Comparison of ENCODE assay signal across 21 cellular contexts in genomic region chr14:75675265-75675960, GRCh38. TPM values are rescaled to one million over a fixed set of nuclear protein-coding genes. Genes with fewer than 3 reads are reported as not detected.
A peak's percentile ranks its signal among the peaks of the same experiment; 100 is the strongest.
DNase-seq lines count a peak whose midpoint lies in the region; ATAC-seq and TF ChIP-seq lines count a peak whose summit lies in the region.
"Had no signal": no experiment of that assay in that cellular context is flagged by ENCODE, and none has a peak within 500 bp of the region (broad histone marks: within the 10 kb centered on the region; RNA-seq: fewer than 3 reads in every experiment).

No MANE protein-coding gene starts in this region.

- no peak overlapping the region for H3K4ac ChIP-seq in H9 (ENCODE audit: low read depth, low read length)

- ATAC-seq in foreskin keratinocyte: peak; percentile 97
- ATAC-seq: activated CD8-positive, alpha-beta memory T cell treated with anti-CD3 and anti-CD28 coated beads, Interleukin-2, amount 10 ng/mL, durations not matched to agents 7 days and 5 days; activated naive CD4-positive, alpha-beta T cell treated with anti-CD3 and anti-CD28 coated beads, Interleukin-2, amount 50 U/mL, for 72 hours; mucosa of descending colon; right cardiac atrium; Right ventricle myocardium inferior had no signal

- H3K27me3 ChIP-seq in AG04450 (ENCODE audit: control insufficient read depth, insufficient read depth, low read length) (no peaks in the 10 kb centered on the region), H9 (ENCODE audit: insufficient read depth, low read length) (no peaks in the 10 kb centered on the region), foreskin keratinocyte (no peaks in the 10 kb centered on the region)
- H3K27me3 ChIP-seq: uterus had no signal

- POLR2A ChIA-PET in AG04450 (lab: Yijun Ruan, JAX): no interaction called here
- POLR2A ChIA-PET in GM10248 (lab: Yijun Ruan, JAX): no interaction called here

- H2BK20ac ChIP-seq in H9 (ENCODE audit: low read depth, low read length, poor library complexity, severe bottlenecking): no peak overlapping the region

- H3K18ac ChIP-seq in H9 (ENCODE audit: insufficient read length, low read depth, low read length): no peak overlapping the region

- no peak overlapping the region for H3K4me3 Mint-ChIP-seq in H9
- H3K4me3 Mint-ChIP-seq in glutamatergic neuron (ENCODE audit: unreplicated experiment): no peak overlapping the region
- H3K4me3 Mint-ChIP-seq: activated CD8-positive, alpha-beta memory T cell treated with anti-CD3 and anti-CD28 coated beads, Interleukin-2, amount 10 ng/mL, durations not matched to agents 7 days and 5 days had no signal

- H3K9ac ChIP-seq in H9 (ENCODE audit: extremely low read depth, insufficient read length, low read length): no peak overlapping the region

- in situ Hi-C loops in SK-MEL-5 (cut with HindIII; ENCODE audit: low pct_unique_long_range_greater_than_20kb, low sequenced_read_pairs): no loop called here

- no peak overlapping the region for H4K5ac ChIP-seq in H9 (ENCODE audit: insufficient read length, low read depth, low read length)

- no peak overlapping the region for H3K56ac ChIP-seq in H9 (ENCODE audit: insufficient read length, low read depth, low read length)

- no peaks in the 10 kb centered on the region; the same call in 1 of the 2 replicates for H3K9me3 ChIP-seq in AG04450 (ENCODE audit: control insufficient read depth, insufficient read depth, low read length)
- no peaks in the 10 kb centered on the region for H3K9me3 ChIP-seq in H9 (ENCODE audit: control insufficient read depth, low read depth, low read length)
- H3K9me3 ChIP-seq: mucosa of descending colon, uterus had no signal

- H3K27ac ChIP-seq in AG04450 (ENCODE audit: low read depth, low read length) (no peak overlapping the region), H9 (ENCODE audit: insufficient read length, low read depth, low read length) (no peak overlapping the region), foreskin keratinocyte (peak overlapping the region; percentile 62)
- H3K27ac ChIP-seq: HL-60, uterus had no signal

- H4K20me1 ChIP-seq in H9 (ENCODE audit: control insufficient read depth, insufficient read depth, insufficient read length): no peaks in the 10 kb centered on the region

- no peak overlapping the region for H3T11ph ChIP-seq in H9 (ENCODE audit: low read length)

- no peak overlapping the region for H2BK5ac ChIP-seq in H9 (ENCODE audit: insufficient read length, low read length)

- no CpG with 5 or more reads among the region's 2 CpGs for WGBS in H9 (ENCODE audit: extremely low coverage, insufficient read length, low lambda C conversion rate)

- H3K36me3 Mint-ChIP-seq in H9 (ENCODE audit: insufficient read depth in 1 of 3, low read depth in 3 of 3) (peaks cover under 1 to 21% (median 16%) of the 10 kb centered on the region in 3 experiments; a peak in 6 of 7 replicates), glutamatergic neuron (ENCODE audit: unreplicated experiment) (peaks cover 7% of the 10 kb centered on the region)

- H3K9me3 Mint-ChIP-seq in H9: no peaks in the 10 kb centered on the region
- H3K9me3 Mint-ChIP-seq in glutamatergic neuron (ENCODE audit: unreplicated experiment): no peaks in the 10 kb centered on the region

- no peak overlapping the region for H3K4me3 ChIP-seq in AG04450 (ENCODE audit: low read depth, low read length)
- H3K4me3 ChIP-seq: mucosa of descending colon, uterus had no signal

- H2AK5ac ChIP-seq in H9 (ENCODE audit: insufficient read length, low read length): no peak overlapping the region

- CTCF ChIA-PET in AG04450 (lab: Charles Lee): interaction anchor here (0.9 to 1.2 kb wide), 2 partner anchors 34 to 99 kb away, joined by 3 read pairs; no protein-coding TSS in a partner anchor
- CTCF ChIA-PET in GM10248 (lab: Yijun Ruan, JAX): interaction anchor here (1.2 kb wide), 1 partner anchor 21 kb away, joined by 4 read pairs; no protein-coding TSS in a partner anchor

- no peak overlapping the region for H3K23ac ChIP-seq in H9 (ENCODE audit: insufficient read length, low read depth, low read length)

- H2BK120ac ChIP-seq in H9 (ENCODE audit: low read depth, low read length, poor library complexity, severe bottlenecking): no peak overlapping the region

- DNase-seq in AG04450 (ENCODE audit: low read depth, low spot score) (no peak), H9 (no peak), SK-MEL-5 (ENCODE audit: low read depth, low spot score) (peak; percentile 22), foreskin keratinocyte (peak; percentile 68 to 84), glutamatergic neuron (no peak), GM10248 (ENCODE audit: extremely low spot score) (no peak), inferior parietal cortex (ENCODE audit: extremely low spot score) (no peak), retina (no peak)
- DNase-seq: activated CD8-positive, alpha-beta memory T cell treated with anti-CD3 and anti-CD28 coated beads, Interleukin-2, amount 10 ng/mL, durations not matched to agents 7 days and 5 days; AML-193; DMS53; mucosa of descending colon; NCI-H1092 treated with DMSO at 0.1 percent for 48 hours; NCI-H510A; right cardiac atrium; stimulated activated CD4-positive, alpha-beta T cell treated with anti-CD3 and anti-CD28 coated beads, Interleukin-4, amount 100 ng/mL, for 4 hours; stimulated activated naive CD4-positive, alpha-beta T cell; uterus had no signal

- H3K4me2 ChIP-seq in H9 (ENCODE audit: insufficient read depth, insufficient read length, low read length): no peak overlapping the region

- no peaks in the 10 kb centered on the region for H3K23me2 ChIP-seq in H9 (ENCODE audit: insufficient read length, low read depth, low read length, poor library complexity, severe bottlenecking)

- no peak overlapping the region for H4K8ac ChIP-seq in H9 (replicated peaks; ENCODE audit: insufficient read length, low read depth, low read length)

- H3K4me1 Mint-ChIP-seq in H9 (no peaks in the 10 kb centered on the region), glutamatergic neuron (ENCODE audit: low read depth, unreplicated experiment) (no peaks in the 10 kb centered on the region)

- H3K79me1 ChIP-seq in H9 (ENCODE audit: insufficient read depth, low read depth, low read length, poor library complexity, severe bottlenecking): no peaks in the 10 kb centered on the region

- H4K91ac ChIP-seq in H9 (ENCODE audit: insufficient read length, low read depth, low read length): no peak overlapping the region

- H3K27ac Mint-ChIP-seq in H9 (no peak overlapping the region; a peak in 2 of 7 replicates), glutamatergic neuron (ENCODE audit: unreplicated experiment) (no peak overlapping the region)
- H3K27ac Mint-ChIP-seq: activated CD8-positive, alpha-beta memory T cell treated with anti-CD3 and anti-CD28 coated beads, Interleukin-2, amount 10 ng/mL, durations not matched to agents 7 days and 5 days; activated naive CD4-positive, alpha-beta T cell treated with anti-CD3 and anti-CD28 coated beads, Interleukin-2, amount 50 U/mL, for 72 hours had no signal

- H3K14ac ChIP-seq in H9 (ENCODE audit: insufficient read depth, low read length): no peak overlapping the region

- H3K79me2 ChIP-seq in H9 (ENCODE audit: insufficient read depth, low read length): no peaks in the 10 kb centered on the region

- no peak overlapping the region for H2AFZ ChIP-seq in H9 (ENCODE audit: low read length)

- H2BK15ac ChIP-seq in H9 (ENCODE audit: low read depth, low read length): no peak overlapping the region

- H3K4me1 ChIP-seq in H9 (ENCODE audit: insufficient read depth, low read length) (no peaks in the 10 kb centered on the region), foreskin keratinocyte (peaks cover 8% of the 10 kb centered on the region)
- H3K4me1 ChIP-seq: uterus had no signal

- no peaks in the 10 kb centered on the region for H3K27me3 Mint-ChIP-seq in H9 (ENCODE audit: low read depth)
- no peaks in the 10 kb centered on the region for H3K27me3 Mint-ChIP-seq in glutamatergic neuron (ENCODE audit: unreplicated experiment)
- H3K27me3 Mint-ChIP-seq: activated CD8-positive, alpha-beta memory T cell treated with anti-CD3 and anti-CD28 coated beads, Interleukin-2, amount 10 ng/mL, durations not matched to agents 7 days and 5 days had no signal

- H2BK12ac ChIP-seq in H9 (ENCODE audit: insufficient read length, low read depth, low read length): no peak overlapping the region

- peak; percentile 29; the same call in 1 of the 2 replicates for TF ChIP-seq CTCF in AG04450 (IDR thresholded peaks at IDR 0.05; ENCODE audit: low read depth, low read length)
- TF ChIP-seq CTCF in H9 (conservative IDR thresholded peaks at IDR 0.05): peak; percentile 61
- TF ChIP-seq CTCF in foreskin keratinocyte (conservative IDR thresholded peaks at IDR 0.05): peak; percentile 34
- no peak for TF ChIP-seq CTCF in glutamatergic neuron (IDR thresholded peaks at IDR 0.05; ENCODE audit: partially characterized antibody, unreplicated experiment)
- no peak for TF ChIP-seq CTCF in GM10248 (IDR thresholded peaks at IDR 0.05; ENCODE audit: control extremely low read depth, extremely low read depth, low read depth, missing control alignments)

RNA-seq across cellular contexts. Expression of gene TTLL5, which starts 14.4 kb away (rescaled TPM):
- polyA plus RNA-seq in AG04450 (2011; rRNA removed) (21.6 and 24.1 TPM in 2 replicates), foreskin keratinocyte (13.3 and 13.7 TPM in 2 replicates)
- polyA minus RNA-seq in AG04450 (2011; rRNA and poly(A)+ RNA removed): 19.7 and 44.4 TPM in 2 replicates
- total RNA-seq in H9 (2021) (35.7 and 40.1 TPM in 2 replicates), foreskin keratinocyte (25.3 and 29.6 TPM in 2 replicates), glutamatergic neuron (ENCODE audit: unreplicated experiment) (43.1 TPM)
- 10.6 and 15.7 TPM in 2 replicates for total RNA-seq in SK-MEL-5 (2014; rRNA removed; shearing (Covaris generic))
- 17.3 and 18.3 TPM in 2 replicates for polyA plus RNA-seq in SK-MEL-5 (2015; cell fraction: cytosol; rRNA removed)
- 10.9 and 13.5 TPM in 2 replicates for polyA plus RNA-seq in SK-MEL-5 (2015; cell fraction: nucleus; rRNA removed)

RNA-seq across cellular contexts. Expression of gene ERG28, which starts 14.7 kb away (rescaled TPM):
- polyA plus RNA-seq in AG04450 (2011; rRNA removed) (22.8 and 24.7 TPM in 2 replicates), foreskin keratinocyte (52.9 and 62.2 TPM in 2 replicates)
- polyA minus RNA-seq in AG04450 (2011; rRNA and poly(A)+ RNA removed): 7.8 and 9.4 TPM in 2 replicates
- total RNA-seq in H9 (2021) (29.1 and 29.4 TPM in 2 replicates), foreskin keratinocyte (31.3 and 33.2 TPM in 2 replicates), glutamatergic neuron (ENCODE audit: unreplicated experiment) (16.2 TPM)
- total RNA-seq in SK-MEL-5 (2014; rRNA removed; shearing (Covaris generic)): 13.5 and 13.7 TPM in 2 replicates
- polyA plus RNA-seq in SK-MEL-5 (2015; cell fraction: cytosol; rRNA removed): 20.1 and 21.7 TPM in 2 replicates
- 3.9 and 4.1 TPM in 2 replicates for polyA plus RNA-seq in SK-MEL-5 (2015; cell fraction: nucleus; rRNA removed)

Comparison
In these comparisons a context has a peak if more than half of its experiments do, and no peak if none do; other contexts are left out.
1. DNase-seq: peak in SK-MEL-5 (single experiment) and foreskin keratinocyte (2 of 2); none in AG04450 (single experiment), H9 (single experiment), glutamatergic neuron (single experiment), GM10248 (single experiment), inferior parietal cortex (single experiment) and retina (single experiment).
2. CTCF ChIP-seq: peak in AG04450 (single experiment), H9 (single experiment) and foreskin keratinocyte (single experiment); none in glutamatergic neuron (single experiment) and GM10248 (single experiment).